ENCODE assay signal across 13 cellular contexts in the genomic region with DNA sequence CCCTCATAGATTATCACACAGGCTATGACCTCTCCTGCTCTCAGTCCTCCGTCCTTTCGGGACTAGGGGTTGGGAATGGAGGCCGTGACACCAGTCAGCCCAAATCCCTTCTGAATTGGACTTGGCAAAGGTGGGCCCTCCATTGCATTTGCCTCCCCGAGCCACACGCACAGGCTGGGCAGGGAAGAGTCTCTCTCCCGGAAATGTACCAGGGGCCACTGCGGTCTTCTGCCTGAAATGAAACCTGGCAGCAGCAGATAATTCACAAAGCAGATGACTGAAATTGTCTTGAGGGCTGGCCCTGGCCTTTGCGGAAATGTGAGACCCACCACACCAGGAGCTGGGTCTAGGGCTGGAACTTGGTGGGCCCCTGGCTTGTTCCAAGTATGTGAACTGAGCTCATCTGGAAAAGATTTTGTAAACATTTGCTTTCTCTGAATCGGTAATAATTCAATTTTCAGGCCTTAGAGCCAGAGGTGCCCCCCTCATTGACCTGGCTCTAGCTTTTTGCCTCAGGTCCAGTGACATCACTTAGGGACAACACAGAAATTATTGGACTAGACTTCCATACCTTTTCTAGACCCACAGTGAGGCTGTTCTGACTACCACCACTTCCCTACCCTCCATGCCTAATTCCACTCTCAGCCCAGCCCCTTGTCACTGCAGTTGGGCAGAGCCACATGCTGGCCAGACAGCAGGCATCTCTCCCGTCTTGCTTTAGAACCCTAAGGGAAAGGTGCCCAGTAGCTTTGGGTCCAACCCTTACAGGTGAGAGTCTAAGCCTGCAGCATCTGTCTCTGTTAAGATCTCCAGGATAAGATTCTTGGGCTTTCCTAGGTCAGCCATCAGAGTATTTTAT.
A peak's percentile ranks its signal among the peaks of the same experiment; 100 is the strongest.
DNase-seq lines count a peak whose midpoint lies in the region; ATAC-seq and TF ChIP-seq lines count a peak whose summit lies in the region.
"Had no signal": no experiment of that assay in that cellular context is flagged by ENCODE, and none has a peak within 500 bp of the region (broad histone marks: within the 10 kb centered on the region; RNA-seq: fewer than 3 reads in every experiment).

No MANE protein-coding gene starts in this region.

- H3K4me3 Mint-ChIP-seq in stimulated activated naive CD8-positive, alpha-beta T cell treated with anti-CD3 and anti-CD28 coated beads, Interleukin-15, Interleukin-2, amounts not matched to agents 100 ng/mL and 50 ng/mL, for 24 hours, result no peak overlapping the region
- no peak overlapping the region for H3K4me3 Mint-ChIP-seq in activated CD8-positive, alpha-beta T cell treated with anti-CD3 and anti-CD28 coated beads for 36 hours

- no peak for DNase-seq in stimulated activated naive CD8-positive, alpha-beta T cell treated with anti-CD3 and anti-CD28 coated beads, Interleukin-15, Interleukin-2, amounts not matched to agents 100 U/mL and 50 U/mL, for 24 hours
- DNase-seq in activated CD8-positive, alpha-beta T cell treated with anti-CD3 and anti-CD28 coated beads for 36 hours, result no peak
- DNase-seq in left lobe of liver (ENCODE audit: low spot score) (peak; percentile 22), NCI-H82 treated with DMSO at 0.1 percent for 48 hours (lab: John Stamatoyannopoulos, UW; ENCODE audit: unreplicated experiment) (no peak), DMS 273 (lab: John Stamatoyannopoulos, UW; ENCODE audit: unreplicated experiment) (no peak)
- DNase-seq: activated CD4-positive, CD25-positive, alpha-beta regulatory T cell; central memory CD4-positive, alpha-beta T cell; NCI-H1694 treated with DMSO at 0.1 percent for 48 hours; NCI-H524 treated with DMSO at 0.1 percent for 48 hours; Peyer's patch had no signal

- no peaks in the 10 kb centered on the region for H3K27me3 Mint-ChIP-seq in stimulated activated naive CD8-positive, alpha-beta T cell treated with anti-CD3 and anti-CD28 coated beads, Interleukin-15, Interleukin-2, amounts not matched to agents 100 ng/mL and 50 ng/mL, for 24 hours
- no peaks in the 10 kb centered on the region for H3K27me3 Mint-ChIP-seq in activated CD8-positive, alpha-beta T cell treated with anti-CD3 and anti-CD28 coated beads for 36 hours

- H3K36me3 Mint-ChIP-seq in stimulated activated naive CD8-positive, alpha-beta T cell treated with anti-CD3 and anti-CD28 coated beads, Interleukin-15, Interleukin-2, amounts not matched to agents 100 ng/mL and 50 ng/mL, for 24 hours (ENCODE audit: low read depth), result peaks cover 8% of the 10 kb centered on the region
- peaks cover 2% of the 10 kb centered on the region for H3K36me3 Mint-ChIP-seq in activated CD8-positive, alpha-beta T cell treated with anti-CD3 and anti-CD28 coated beads for 36 hours (ENCODE audit: low read depth)

- POLR2A ChIA-PET in activated CD8-positive, alpha-beta T cell treated with anti-CD3 and anti-CD28 coated beads for 36 hours (lab: Charles Lee), result interaction anchor here (0.6 kb wide), 1 partner anchor 64 kb away, joined by 3 read pairs; no protein-coding TSS in a partner anchor

- peak overlapping the region; percentile 40 for H3K27ac Mint-ChIP-seq in stimulated activated naive CD8-positive, alpha-beta T cell treated with anti-CD3 and anti-CD28 coated beads, Interleukin-15, Interleukin-2, amounts not matched to agents 100 ng/mL and 50 ng/mL, for 24 hours
- H3K27ac Mint-ChIP-seq in activated CD8-positive, alpha-beta T cell treated with anti-CD3 and anti-CD28 coated beads for 36 hours, result peak overlapping the region; percentile 53

- no peaks in the 10 kb centered on the region for H3K9me3 Mint-ChIP-seq in stimulated activated naive CD8-positive, alpha-beta T cell treated with anti-CD3 and anti-CD28 coated beads, Interleukin-15, Interleukin-2, amounts not matched to agents 100 ng/mL and 50 ng/mL, for 24 hours
- H3K9me3 Mint-ChIP-seq in activated CD8-positive, alpha-beta T cell treated with anti-CD3 and anti-CD28 coated beads for 36 hours, result no peaks in the 10 kb centered on the region

- H3K4me1 Mint-ChIP-seq in stimulated activated naive CD8-positive, alpha-beta T cell treated with anti-CD3 and anti-CD28 coated beads, Interleukin-15, Interleukin-2, amounts not matched to agents 100 ng/mL and 50 ng/mL, for 24 hours (ENCODE audit: low read depth), result peaks cover 45% of the 10 kb centered on the region
- peaks cover 37% of the 10 kb centered on the region for H3K4me1 Mint-ChIP-seq in activated CD8-positive, alpha-beta T cell treated with anti-CD3 and anti-CD28 coated beads for 36 hours (ENCODE audit: low read depth)

- no peak for TF ChIP-seq CTCF in activated CD8-positive, alpha-beta T cell treated with anti-CD3 and anti-CD28 coated beads for 36 hours (IDR thresholded peaks at IDR 0.05)

- intact Hi-C loops in activated CD8-positive, alpha-beta T cell treated with anti-CD3 and anti-CD28 coated beads for 36 hours (cut with micrococcal nuclease), result loop anchor here (5.0 to 10.0 kb wide), 2 partner anchors 68 to 425 kb away; no protein-coding TSS in a partner anchor

- ATAC-seq in stimulated activated naive CD8-positive, alpha-beta T cell treated with anti-CD3 and anti-CD28 coated beads, Interleukin-15, Interleukin-2, amounts not matched to agents 100 U/mL and 50 U/mL, for 24 hours, result no peak
- ATAC-seq in activated CD8-positive, alpha-beta T cell treated with anti-CD3 and anti-CD28 coated beads for 36 hours, result no peak
- ATAC-seq in left lobe of liver, result no peak
- ATAC-seq in HG03097 (IDR thresholded peaks at IDR 0.05; ENCODE audit: low FRiP score, unreplicated experiment), result no peak
- no peak for ATAC-seq in GM21515 (IDR thresholded peaks at IDR 0.05; ENCODE audit: unreplicated experiment)

- CTCF ChIA-PET in activated CD8-positive, alpha-beta T cell treated with anti-CD3 and anti-CD28 coated beads for 36 hours (lab: Charles Lee), result interaction anchor here (0.7 to 4.1 kb wide), 5 partner anchors 14 to 427 kb away, joined by 3 to 67 read pairs (median 14); no protein-coding TSS in a partner anchor
